In the genomic region with DNA sequence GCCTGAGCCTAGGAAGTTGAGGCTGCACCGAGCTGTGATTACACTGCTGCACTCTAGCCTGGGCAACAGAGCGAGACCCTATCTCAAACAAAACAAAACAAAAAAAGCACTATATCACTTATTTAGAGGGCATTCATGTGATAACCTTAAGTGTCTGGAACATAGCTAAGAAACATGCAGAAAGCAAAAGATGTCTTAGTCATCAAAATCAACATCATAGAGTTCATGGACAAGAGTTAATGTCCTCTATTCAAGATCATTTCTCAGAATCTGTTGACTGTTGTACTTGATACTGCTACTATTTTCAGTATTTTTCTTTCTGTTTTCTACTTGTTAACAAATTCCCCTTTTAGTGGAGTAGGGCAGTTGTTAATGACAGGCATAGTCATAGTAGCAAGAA, we compare ENCODE assay signal across 30 cellular contexts.
"Had no signal": no experiment of that assay in that cellular context is flagged by ENCODE, and none has a peak within 500 bp of the region (broad histone marks: within the 10 kb centered on the region; RNA-seq: fewer than 3 reads in every experiment).

No MANE protein-coding gene starts in this region.

- H3K27ac Mint-ChIP-seq: activated CD4-positive, alpha-beta memory T cell treated with anti-CD3 and anti-CD28 coated beads, Interleukin-2, amount 10 ng/mL, durations not matched to agents 7 days and 5 days; activated CD4-positive, alpha-beta T cell treated with anti-CD3 and anti-CD28 coated beads, Interleukin-2, amount 10 ng/mL, durations not matched to agents 7 days and 5 days; activated naive CD4-positive, alpha-beta T cell treated with anti-CD3 and anti-CD28 coated beads, Interleukin-2, amount 10 ng/mL, durations not matched to agents 7 days and 5 days; activated naive CD8-positive, alpha-beta T cell; activated T-cell treated with anti-CD3 and anti-CD28 coated beads, Interleukin-2, amount 50 U/mL, for 24 hours; activated T-cell treated with anti-CD3 and anti-CD28 coated beads, Interleukin-2, amount 50 U/mL, for 72 hours; dendritic cell treated with granulocyte-macrophage colony-stimulating factor and Interleukin-4, amounts not matched to agents 40 ng/mL and 50 ng/mL, for 4 days had no signal

- H3K9me3 ChIP-seq: esophagus muscularis mucosa, gastrocnemius medialis, heart right ventricle had no signal

- H3K27ac ChIP-seq: brain microvascular endothelial cell, coronary artery, dorsolateral prefrontal cortex, esophagus muscularis mucosa, foreskin keratinocyte, gastrocnemius medialis, heart right ventricle had no signal

- H3K4me1 Mint-ChIP-seq: activated CD4-positive, alpha-beta memory T cell treated with anti-CD3 and anti-CD28 coated beads, Interleukin-2, amount 10 ng/mL, durations not matched to agents 7 days and 5 days; activated CD4-positive, alpha-beta T cell treated with anti-CD3 and anti-CD28 coated beads, Interleukin-2, amount 10 ng/mL, durations not matched to agents 7 days and 5 days; activated naive CD4-positive, alpha-beta T cell treated with anti-CD3 and anti-CD28 coated beads, Interleukin-2, amount 10 ng/mL, durations not matched to agents 7 days and 5 days; central memory CD8-positive, alpha-beta T cell had no signal

- H3K9me3 Mint-ChIP-seq: activated CD4-positive, alpha-beta memory T cell treated with anti-CD3 and anti-CD28 coated beads, Interleukin-2, amount 10 ng/mL, durations not matched to agents 7 days and 5 days; activated CD4-positive, alpha-beta T cell treated with anti-CD3 and anti-CD28 coated beads, Interleukin-2, amount 10 ng/mL, durations not matched to agents 7 days and 5 days; activated naive CD4-positive, alpha-beta T cell treated with anti-CD3 and anti-CD28 coated beads, Interleukin-2, amount 10 ng/mL, durations not matched to agents 7 days and 5 days; activated T-cell treated with anti-CD3 and anti-CD28 coated beads, Interleukin-2, amount 50 U/mL, for 24 hours; activated T-cell treated with anti-CD3 and anti-CD28 coated beads, Interleukin-2, amount 50 U/mL, for 72 hours; central memory CD8-positive, alpha-beta T cell; dendritic cell treated with granulocyte-macrophage colony-stimulating factor and Interleukin-4, amounts not matched to agents 40 ng/mL and 50 ng/mL, for 4 days had no signal

- H3K36me3 Mint-ChIP-seq: activated naive CD8-positive, alpha-beta T cell had no signal

- H3K4me1 ChIP-seq: esophagus muscularis mucosa, foreskin keratinocyte, gastrocnemius medialis had no signal

- H3K4me3 ChIP-seq: coronary artery, dorsolateral prefrontal cortex, esophagus muscularis mucosa, gastrocnemius medialis, heart right ventricle had no signal

- H3K27me3 Mint-ChIP-seq: activated CD4-positive, alpha-beta memory T cell treated with anti-CD3 and anti-CD28 coated beads, Interleukin-2, amount 10 ng/mL, durations not matched to agents 7 days and 5 days; activated CD4-positive, alpha-beta T cell treated with anti-CD3 and anti-CD28 coated beads, Interleukin-2, amount 10 ng/mL, durations not matched to agents 7 days and 5 days; activated naive CD4-positive, alpha-beta T cell treated with anti-CD3 and anti-CD28 coated beads, Interleukin-2, amount 10 ng/mL, durations not matched to agents 7 days and 5 days; activated naive CD8-positive, alpha-beta T cell; activated T-cell treated with anti-CD3 and anti-CD28 coated beads, Interleukin-2, amount 50 U/mL, for 24 hours; central memory CD8-positive, alpha-beta T cell; dendritic cell treated with granulocyte-macrophage colony-stimulating factor and Interleukin-4, amounts not matched to agents 40 ng/mL and 50 ng/mL, for 4 days had no signal

- H3K27me3 ChIP-seq: brain microvascular endothelial cell, dorsolateral prefrontal cortex, esophagus muscularis mucosa, foreskin keratinocyte, gastrocnemius medialis, heart right ventricle had no signal

- FAIRE-seq: astrocyte, bronchial epithelial cell had no signal

- ATAC-seq: activated T-cell treated with anti-CD3 and anti-CD28 coated beads, Interleukin-2, amount 50 U/mL, for 72 hours; foreskin keratinocyte; gastrocnemius medialis; heart right ventricle had no signal

- H3K4me3 Mint-ChIP-seq: activated CD4-positive, alpha-beta memory T cell treated with anti-CD3 and anti-CD28 coated beads, Interleukin-2, amount 10 ng/mL, durations not matched to agents 7 days and 5 days; activated CD4-positive, alpha-beta T cell treated with anti-CD3 and anti-CD28 coated beads, Interleukin-2, amount 10 ng/mL, durations not matched to agents 7 days and 5 days; activated naive CD4-positive, alpha-beta T cell treated with anti-CD3 and anti-CD28 coated beads, Interleukin-2, amount 10 ng/mL, durations not matched to agents 7 days and 5 days; activated naive CD8-positive, alpha-beta T cell; activated T-cell treated with anti-CD3 and anti-CD28 coated beads, Interleukin-2, amount 50 U/mL, for 24 hours; activated T-cell treated with anti-CD3 and anti-CD28 coated beads, Interleukin-2, amount 50 U/mL, for 72 hours; central memory CD8-positive, alpha-beta T cell; dendritic cell treated with granulocyte-macrophage colony-stimulating factor and Interleukin-4, amounts not matched to agents 40 ng/mL and 50 ng/mL, for 4 days had no signal

- DNase-seq: activated CD4-positive, alpha-beta memory T cell treated with anti-CD3 and anti-CD28 coated beads, Interleukin-2, amount 10 ng/mL, durations not matched to agents 7 days and 5 days; activated CD4-positive, alpha-beta T cell treated with anti-CD3 and anti-CD28 coated beads for 1 hour; activated CD4-positive, alpha-beta T cell treated with anti-CD3 and anti-CD28 coated beads for 4 hours; activated CD4-positive, alpha-beta T cell treated with anti-CD3 and anti-CD28 coated beads, Interleukin-2, amount 10 ng/mL, durations not matched to agents 7 days and 5 days; activated CD4-positive, alpha-beta T cell treated with anti-CD3 and anti-CD28 coated beads, Interleukin-2, amount 50 U/mL, for 4 hours; activated CD8-positive, alpha-beta memory T cell treated with anti-CD3 and anti-CD28 coated beads, Interleukin-2, amount 50 U/mL, for 48 hours; activated gamma-delta T cell; activated naive CD4-positive, alpha-beta T cell; activated naive CD4-positive, alpha-beta T cell treated with anti-CD3 and anti-CD28 coated beads, Interleukin-2, amount 10 ng/mL, durations not matched to agents 7 days and 5 days; activated T-cell treated with anti-CD3 and anti-CD28 coated beads for 4 hours; activated T-cell treated with anti-CD3 and anti-CD28 coated beads, Interleukin-2, amount 50 U/mL, for 24 hours; activated T-cell treated with anti-CD3 and anti-CD28 coated beads, Interleukin-2, amount 50 U/mL, for 72 hours; amniotic stem cell; anterior cingulate cortex; brain microvascular endothelial cell; dorsolateral prefrontal cortex; effector memory CD4-positive, alpha-beta T cell; erythroblast; foreskin keratinocyte; gastrocnemius medialis; glutamatergic neuron; heart right ventricle; T-helper 2 cell had no signal
